In genomic region chr12:70732287-70732686, GRCh38 we compare ENCODE assay signal across 22 cellular contexts.
A peak's percentile ranks its signal among the peaks of the same experiment; 100 is the strongest.
DNase-seq lines count a peak whose midpoint lies in the region; TF ChIP-seq lines count a peak whose summit lies in the region.
"Had no signal": no experiment of that assay in that cellular context is flagged by ENCODE, and none has a peak within 500 bp of the region (broad histone marks: within the 10 kb centered on the region; RNA-seq: fewer than 3 reads in every experiment).

No MANE protein-coding gene starts in this region.

- TF ChIP-seq CTCF in A673 (conservative IDR thresholded peaks at IDR 0.05; ENCODE audit: low read depth, low read length) (no peak), transverse colon (IDR thresholded peaks at IDR 0.05) (no peak)

- DNase-seq in A673 (ENCODE audit: low spot score) (peak; percentile 37), COR-L47 (lab: John Stamatoyannopoulos, UW) (peak; percentile 71), NCI-H2029 (lab: John Stamatoyannopoulos, UW) (peak; percentile 45), NCI-H345 treated with DMSO at 0.1 percent for 48 hours (lab: John Stamatoyannopoulos, UW; ENCODE audit: unreplicated experiment) (peak; percentile 80), NCI-H2227 (lab: John Stamatoyannopoulos, UW; ENCODE audit: unreplicated experiment) (no peak), transverse colon (no peak), NAMALWA (ENCODE audit: low spot score) (no peak)
- DNase-seq: ACHN; Caco-2; CD4-positive, alpha-beta T cell; DMS153; GDM1; KBM-7; MM.1S; NCI-H1436; NCI-H187 treated with DMSO at 0.1 percent for 48 hours; NCI-H2227 treated with DMSO at 0.1 percent for 48 hours; T-cell had no signal

- no peak for TF ChIP-seq EP300 in transverse colon (IDR thresholded peaks at IDR 0.05; ENCODE audit: low read depth)

- H3K4me1 ChIP-seq in A673 (ENCODE audit: insufficient read depth, low read length, poor library complexity, severe bottlenecking) = peaks cover 8% of the 10 kb centered on the region
- peaks cover 0 to 10% (median 0%) of the 10 kb centered on the region in 4 donors for H3K4me1 ChIP-seq in transverse colon
- H3K4me1 ChIP-seq: BLaER1, Caco-2, HAP-1 had no signal

- BruUV-seq in A673 (replicated peaks; lab: Mats Ljungman, UMichigan) = no TSS peak

- H3K9me3 ChIP-seq in A673 (ENCODE audit: low read depth, low read length, poor library complexity, severe bottlenecking) (no peaks in the 10 kb centered on the region), transverse colon (no peaks in the 10 kb centered on the region)
- H3K9me3 ChIP-seq: Caco-2, HAP-1, SJCRH30 had no signal

- no peak for TF ChIP-seq POLR2A in transverse colon (IDR thresholded peaks at IDR 0.05)

- H3K36me3 ChIP-seq in A673 (ENCODE audit: insufficient read depth, low read length, poor library complexity, severe bottlenecking) (no peaks in the 10 kb centered on the region), transverse colon (no peaks in the 10 kb centered on the region)
- H3K36me3 ChIP-seq: BLaER1, HAP-1, SJCRH30 had no signal

- WGBS in transverse colon (ENCODE audit: low coverage in 1 of 2), 2 donors = 75 to 83% methylated on average over 2 to 8 of the region's 8 CpGs

- in situ Hi-C loops in transverse colon (cut with MboI; ENCODE audit: low pct_ligation_motif_present in 1 of 4, low pct_unique_long_range_greater_than_20kb in 1 of 4, low sequenced_read_pairs in 3 of 4) = loop anchor here (10.0 to 25.0 kb wide), 4 partner anchors 113 to 845 kb away; no protein-coding TSS in a partner anchor

- no peak overlapping the region for H3K27ac ChIP-seq in A673 (ENCODE audit: low read depth, low read length, poor library complexity, severe bottlenecking)
- H3K27ac ChIP-seq in transverse colon = no peak overlapping the region
- H3K27ac ChIP-seq: BLaER1, SJCRH30 had no signal

- no peak overlapping the region for H3K4me3 ChIP-seq in A673 (ENCODE audit: low read depth, low read length, poor library complexity, severe bottlenecking)
- no peak overlapping the region for H3K4me3 ChIP-seq in transverse colon
- H3K4me3 ChIP-seq: BLaER1, GM23338, HAP-1, SJCRH30 had no signal

- CTCF ChIA-PET in A673 (lab: Charles Lee) = interaction anchor here (0.7 kb wide), 1 partner anchor 902 kb away, joined by 3 read pairs; no protein-coding TSS in a partner anchor

- H3K27me3 ChIP-seq in A673 (replicated peaks; ENCODE audit: insufficient read depth, low read depth, low read length, poor library complexity) (no peaks in the 10 kb centered on the region), transverse colon (no peaks in the 10 kb centered on the region)
- H3K27me3 ChIP-seq: BLaER1, SJCRH30 had no signal

- POLR2A ChIA-PET in A673 (lab: Charles Lee; ENCODE audit: low non-redundant PET) = no interaction called here

- intact Hi-C loops in A673 (cut with micrococcal nuclease; ENCODE audit: unreplicated experiment) (loop anchor here (2.0 to 5.0 kb wide), 6 partner anchors 117 to 1015 kb away; no protein-coding TSS in a partner anchor), transverse colon (cut with DNase I; ENCODE audit: low total_unique reads) (no loop called here)

Comparison
In these comparisons a context has a peak if more than half of its experiments do, and no peak if none do; other contexts are left out.
1. DNase-seq: peak in A673 (single experiment), COR-L47 (single experiment), NCI-H2029 (single experiment) and NCI-H345 treated with DMSO at 0.1 percent for 48 hours (single experiment); none in NCI-H2227 (single experiment), transverse colon (single experiment) and NAMALWA (single experiment).